Comparison of ENCODE assay signal across 27 cellular contexts in the genomic region with DNA sequence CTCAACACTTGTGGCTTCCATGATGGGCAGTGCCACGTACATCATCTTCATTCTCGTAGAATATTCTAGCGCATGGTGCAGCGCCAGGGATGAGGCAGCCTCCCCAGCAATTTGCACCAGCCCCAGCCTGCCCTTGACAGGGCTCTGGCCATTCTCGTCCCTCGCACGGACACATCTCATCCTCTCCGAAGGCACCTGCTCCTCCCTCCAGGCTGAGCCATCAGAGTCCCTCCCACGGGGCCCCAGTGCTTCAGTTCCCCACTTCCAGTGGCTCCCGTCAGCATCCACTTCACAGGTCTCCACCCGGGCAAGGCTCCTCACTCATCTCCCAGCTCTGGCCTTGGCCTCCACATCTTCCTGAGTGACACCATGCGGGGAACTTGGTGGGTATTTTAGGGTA. TPM values are rescaled to one million over a fixed set of nuclear protein-coding genes. Genes with fewer than 3 reads are reported as not detected.
"Had no signal": no experiment of that assay in that cellular context is flagged by ENCODE, and none has a peak within 500 bp of the region (broad histone marks: within the 10 kb centered on the region; RNA-seq: fewer than 3 reads in every experiment).

No MANE protein-coding gene starts in this region.

- H3K4me1 Mint-ChIP-seq: immature natural killer cell; mesothelial cell of epicardium; naive B cell; stimulated activated effector memory CD8-positive, alpha-beta T cell treated with anti-CD3 and anti-CD28 coated beads, Interleukin-12 subunit alpha, Interleukin-12 subunit beta, amount 100 ng/mL, for 72 hours had no signal

- H3K27ac ChIP-seq: heart left ventricle, left lung, pancreas, psoas muscle, skin epidermis, suprapubic skin, thoracic aorta, tibial artery, vagina had no signal

- H3K9me3 Mint-ChIP-seq: immature natural killer cell; neural crest cell; stimulated activated effector memory CD8-positive, alpha-beta T cell treated with anti-CD3 and anti-CD28 coated beads, Interleukin-12 subunit alpha, Interleukin-12 subunit beta, amount 100 ng/mL, for 72 hours; stimulated activated naive CD8-positive, alpha-beta T cell treated with anti-CD3 and anti-CD28 coated beads, Interleukin-15, Interleukin-2, amounts not matched to agents 100 ng/mL and 50 ng/mL, for 24 hours; type B pancreatic cell had no signal

- H3K9me3 ChIP-seq: left lung, pancreas, psoas muscle, thoracic aorta, vagina had no signal

- H3K36me3 ChIP-seq: heart left ventricle, left lung, pancreas, suprapubic skin, thoracic aorta, tibial artery, vagina had no signal

- H3K36me3 Mint-ChIP-seq: immature natural killer cell; mesothelial cell of epicardium; naive B cell; stimulated activated effector memory CD8-positive, alpha-beta T cell treated with anti-CD3 and anti-CD28 coated beads, Interleukin-12 subunit alpha, Interleukin-12 subunit beta, amount 100 ng/mL, for 72 hours; type B pancreatic cell had no signal

- H3K27ac Mint-ChIP-seq: immature natural killer cell; mesothelial cell of epicardium; naive B cell; nephron; stimulated activated effector memory CD8-positive, alpha-beta T cell treated with anti-CD3 and anti-CD28 coated beads, Interleukin-12 subunit alpha, Interleukin-12 subunit beta, amount 100 ng/mL, for 72 hours; stimulated activated naive CD8-positive, alpha-beta T cell treated with anti-CD3 and anti-CD28 coated beads, Interleukin-15, Interleukin-2, amounts not matched to agents 100 ng/mL and 50 ng/mL, for 24 hours; type B pancreatic cell had no signal

- H3K4me3 ChIP-seq: heart left ventricle, left lung, lung, pancreas, psoas muscle, skin epidermis, suprapubic skin, thoracic aorta, tibial artery, vagina had no signal

- H3K4me1 ChIP-seq: left lung, pancreas, psoas muscle, suprapubic skin, tibial artery, vagina had no signal

- ATAC-seq: heart left ventricle; left colon; left lung; pancreas; psoas muscle; sciatic nerve; stimulated activated effector memory CD8-positive, alpha-beta T cell treated with anti-CD3 and anti-CD28 coated beads, Interleukin-12 subunit alpha, Interleukin-12 subunit beta, amount 100 ng/mL, for 72 hours had no signal

- H3K4me3 Mint-ChIP-seq: immature natural killer cell; mesothelial cell of epicardium; naive B cell; nephron; neural crest cell; stimulated activated effector memory CD8-positive, alpha-beta T cell treated with anti-CD3 and anti-CD28 coated beads, Interleukin-12 subunit alpha, Interleukin-12 subunit beta, amount 100 ng/mL, for 72 hours; stimulated activated naive CD8-positive, alpha-beta T cell treated with anti-CD3 and anti-CD28 coated beads, Interleukin-15, Interleukin-2, amounts not matched to agents 100 ng/mL and 50 ng/mL, for 24 hours; type B pancreatic cell had no signal

- H3K27me3 ChIP-seq: heart left ventricle, vagina had no signal

- DNase-seq: hypothalamus; immature natural killer cell; kidney; left colon; mesendoderm; naive B cell; nucleus accumbens; pancreas; psoas muscle; stimulated activated CD4-positive, alpha-beta T cell treated with anti-CD3 and anti-CD28 coated beads, Interleukin-4, amount 100 ng/mL, for 24 hours; stimulated activated naive CD4-positive, alpha-beta T cell; tibial artery had no signal

RNA-seq across cellular contexts. Expression of gene PHACTR3, which starts 13.3 kb away (rescaled TPM):
- total RNA-seq: osteoblast, sciatic nerve, thoracic aorta had no signal
- polyA plus RNA-seq: immature natural killer cell had no signal
